7 cellular contexts compared by ENCODE assay signal in genomic region chr4:53377319-53378170, GRCh38. TPM values are rescaled to one million over a fixed set of nuclear protein-coding genes. Genes with fewer than 3 reads are reported as not detected.
DNase-seq lines count a peak whose midpoint lies in the region; ATAC-seq and TF ChIP-seq lines count a peak whose summit lies in the region.

FIP1L1 (plus strand) TSS chr4:53377641; CDS start chr4:53377839, 198 bp downstream.

- no peaks in the 10 kb centered on the region for H3K36me3 ChIP-seq in hepatocyte (replicated peaks; ENCODE audit: insufficient read depth, low read depth)

- H4K20me1 ChIP-seq in hepatocyte (ENCODE audit: insufficient read depth, poor library complexity, severe bottlenecking), result peaks cover 24% of the 10 kb centered on the region

- H3K4me2 ChIP-seq in hepatocyte, result peak within 1 kb of the TSS; percentile 83

- peak within 1 kb of the TSS; percentile 85 for H2AFZ ChIP-seq in hepatocyte

- H3K9me3 ChIP-seq in hepatocyte (ENCODE audit: low read depth), result no peaks in the 10 kb centered on the region

- H3K4me1 ChIP-seq in hepatocyte (ENCODE audit: insufficient read depth), result peaks cover 13% of the 10 kb centered on the region

- peak within 1 kb of the TSS; percentile 95 for H3K27ac ChIP-seq in hepatocyte

- no peaks in the 10 kb centered on the region for H3K27me3 ChIP-seq in hepatocyte

- under 1% methylated on average over 48 of the region's 85 CpGs for WGBS in hepatocyte (ENCODE audit: low lambda C conversion rate, missing lambda C conversion rate)

- peak; percentile 95 for TF ChIP-seq POLR2A in GM18505 (IDR thresholded peaks at IDR 0.05; ENCODE audit: borderline replicate concordance, extremely low read depth, insufficient read depth, insufficient read length)

- DNase-seq in NCI-H1930 (lab: John Stamatoyannopoulos, UW), result peak; percentile 99 to 100
- DNase-seq in T-helper 9 cell, result peak; percentile 94
- peak; percentile 98 for DNase-seq in astrocyte of the hippocampus (ENCODE audit: low read depth, low spot score)
- peak; percentile 98 for DNase-seq in hepatocyte (ENCODE audit: low spot score)
- DNase-seq in renal cortical epithelial cell (ENCODE audit: low read depth), result peak; percentile 81

- peaks cover 50% of the 10 kb centered on the region for H3K79me2 ChIP-seq in hepatocyte

- ATAC-seq in GM18505 (IDR thresholded peaks at IDR 0.05; ENCODE audit: unreplicated experiment) (peak; percentile 89), HG02970 (IDR thresholded peaks at IDR 0.05; ENCODE audit: low FRiP score, unreplicated experiment) (peak; percentile 97)

- TF ChIP-seq CTCF in hepatocyte (IDR thresholded peaks at IDR 0.05; ENCODE audit: poor library complexity), result no peak

- peak within 1 kb of the TSS; percentile 67 for H3K4me3 ChIP-seq in hepatocyte

- H3K9me2 ChIP-seq in hepatocyte (replicated peaks; ENCODE audit: insufficient read depth), result no peaks in the 10 kb centered on the region

RNA-seq across cellular contexts. Expression of gene FIP1L1, which starts in this region (rescaled TPM):
- total RNA-seq in hepatocyte (65.9 and 75.6 TPM in 2 replicates), renal cortical epithelial cell (57.1 and 60.8 TPM in 2 replicates)
- 50.7 and 60.7 TPM in 2 replicates for polyA plus RNA-seq in hepatocyte

Comparison
In these comparisons a context has a peak if more than half of its experiments do, and no peak if none do; other contexts are left out.
1. Peak in every context shown above with its lines: DNase-seq, ATAC-seq, H3K4me3 ChIP-seq and H3K27ac ChIP-seq.